8 cellular contexts compared by ENCODE assay signal in the genomic region with DNA sequence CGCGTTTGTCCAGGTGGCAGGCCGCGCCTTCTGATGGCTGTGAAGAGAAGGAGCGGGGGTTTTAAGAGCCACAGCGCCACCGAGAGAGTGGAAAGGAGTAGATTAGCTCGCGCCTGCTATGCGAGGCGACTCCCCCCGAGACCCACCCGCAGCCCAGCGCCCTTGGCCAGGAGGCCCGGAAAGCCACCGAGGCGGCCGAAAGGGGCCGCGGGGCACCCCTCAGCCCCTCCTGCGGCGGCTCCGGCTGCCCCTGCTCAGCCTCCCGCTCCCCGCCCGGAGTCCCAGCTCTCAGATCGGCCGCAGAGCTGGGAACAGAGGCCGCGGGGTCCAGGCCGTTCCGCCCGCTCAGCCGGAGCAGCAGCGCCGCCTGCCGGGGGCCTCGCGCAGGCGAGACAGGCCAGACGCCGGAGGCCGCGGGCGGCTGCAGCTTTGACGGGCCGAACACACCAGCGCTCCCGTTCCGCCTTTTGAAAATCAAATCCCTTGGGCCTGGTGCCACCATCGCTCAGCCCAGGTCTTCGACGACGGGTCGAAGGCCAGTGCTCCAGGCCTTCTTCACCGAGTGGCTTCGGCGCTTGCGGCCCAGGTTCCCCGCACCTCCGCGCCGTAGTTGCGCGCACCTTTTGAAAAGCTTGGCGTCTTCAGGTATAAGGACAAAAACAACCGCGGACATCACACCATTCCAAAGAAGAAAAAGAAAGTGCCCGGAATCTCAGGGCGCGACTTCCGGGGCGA. TPM values are rescaled to one million over a fixed set of nuclear protein-coding genes. Genes with fewer than 3 reads are reported as not detected.
DNase-seq lines count a peak whose midpoint lies in the region; ATAC-seq, FAIRE-seq and TF ChIP-seq lines count a peak whose summit lies in the region.

No MANE protein-coding gene starts in this region.

- TF ChIP-seq EP300 in A549 (IDR thresholded peaks at IDR 0.05) = no peak
- 0 out of 3 replicates have a peak, but pooled peaks of 1 of the 2 experiments have one; percentile 64 for TF ChIP-seq EP300 in H1 (IDR thresholded peaks at IDR 0.05; ENCODE audit: borderline replicate concordance in 1 of 2, low read depth in 2 of 2, low read length in 2 of 2)

- no peak overlapping the region; the same call in 1 of the 2 replicates for H3K18ac ChIP-seq in H1 (ENCODE audit: extremely low read depth, low read length)

- H2BK5ac ChIP-seq in H1 (ENCODE audit: low read depth, low read length) = no peak overlapping the region

- no peak overlapping the region for H2AK5ac ChIP-seq in H1 (ENCODE audit: low read depth, low read length)

- POLR2A ChIA-PET in A549 (lab: Yijun Ruan, JAX) = interaction anchor here (0.5 to 2.0 kb wide), 12 partner anchors 15 to 971 kb away, joined by 3 to 19 read pairs (median 3); a partner anchor contains a TSS
- POLR2A ChIA-PET in H1 (lab: Charles Lee; ENCODE audit: partially characterized antibody) = interaction anchor here (0.8 to 1.5 kb wide), 5 partner anchors 11 to 333 kb away, joined by 3 to 6 read pairs (median 3); a partner anchor contains a TSS

- no peak for TF ChIP-seq POLR2A in A549 (IDR thresholded peaks at IDR 0.05; ENCODE audit: low read length)
- TF ChIP-seq POLR2A in GM18505 (IDR thresholded peaks at IDR 0.05; ENCODE audit: borderline replicate concordance, extremely low read depth, insufficient read depth, insufficient read length) = no peak
- no peak for TF ChIP-seq POLR2A in H1 (IDR thresholded peaks at IDR 0.05; ENCODE audit: control extremely low read depth in 1 of 2, low read depth in 2 of 2, low read length in 2 of 2)

- no peak overlapping the region for H3K4ac ChIP-seq in H1 (replicated peaks; ENCODE audit: insufficient read length, low read depth, low read length)

- no peak overlapping the region for H2BK120ac ChIP-seq in H1 (replicated peaks; ENCODE audit: low read depth, low read length)

- no peak overlapping the region for H4K5ac ChIP-seq in H1 (ENCODE audit: insufficient read length, low read depth, low read length)

- H3K27ac ChIP-seq in A549 = peak overlapping the region; percentile 92 to 99
- no peak overlapping the region for H3K27ac ChIP-seq in H1 (ENCODE audit: low read depth, low read length)

- no peak overlapping the region for H3K14ac ChIP-seq in H1 (ENCODE audit: insufficient read length)

- ATAC-seq in A549 = peak; percentile 94 to 98
- ATAC-seq in GM18505 (IDR thresholded peaks at IDR 0.05; ENCODE audit: unreplicated experiment) = peak; percentile 92
- peak; percentile 87 for ATAC-seq in HG02973 (IDR thresholded peaks at IDR 0.05; ENCODE audit: unreplicated experiment)

- H2AFZ ChIP-seq in H1 (ENCODE audit: low read length) = no peak overlapping the region

- H3K4me3 ChIP-seq in A549 (peak overlapping the region; percentile 60), H1 (ENCODE audit: extremely low read depth in 1 of 4, insufficient read depth in 2 of 4, low read depth in 3 of 4, low read length in 4 of 4) (peak overlapping the region; percentile 5 to 61 (median 42))

- H2BK12ac ChIP-seq in H1 (ENCODE audit: low read depth, low read length) = no peak overlapping the region

- no peak overlapping the region for H2BK20ac ChIP-seq in H1 (ENCODE audit: low read length)

- H3K56ac ChIP-seq in H1 (replicated peaks; ENCODE audit: insufficient read length, low read depth, low read length) = no peak overlapping the region

- H3K36me3 ChIP-seq in H1 (ENCODE audit: control insufficient read depth in 2 of 4, insufficient read depth in 4 of 4, low read length in 3 of 4) = no peaks in the 10 kb centered on the region; a peak in 1 of 8 replicates

- FAIRE-seq in A549 (lab: Jason Lieb, UNC) (no peak), H1 (lab: Jason Lieb, UNC) (no peak)

- peaks cover 6 to 11% of the 10 kb centered on the region in 2 experiments for H4K20me1 ChIP-seq in H1 (replicated peaks in 1 of 2; ENCODE audit: control insufficient read depth in 1 of 2, insufficient read depth in 2 of 2, low read length in 2 of 2)

- WGBS in A549 (ENCODE audit: missing lambda C conversion rate) = 0% methylated on average over 27 of the region's 73 CpGs
- WGBS in H1 (ENCODE audit: extremely low coverage in 1 of 2, insufficient coverage in 1 of 2, insufficient read length in 1 of 2, insufficient replicate concordance in 2 of 2, low coverage in 1 of 2, low lambda C conversion rate in 2 of 2, missing lambda C conversion rate in 1 of 2), 2 experiments = 1% methylated on average over 53 of the region's 73 CpGs; no CpG with 5 or more reads in 1 of the 2 experiments

- H3K4me1 ChIP-seq in A549 (0 out of 3 replicates have a peak, but pooled peaks cover 2% of the 10 kb centered on the region), H1 (replicated peaks in 1 of 4; ENCODE audit: control insufficient read depth in 3 of 4, insufficient read depth in 4 of 4, low read length in 3 of 4) (peaks cover 0 to 5% (median 3%) of the 10 kb centered on the region in 4 experiments; a peak in 4 of 7 replicates)

- peak; percentile 76 for TF ChIP-seq CTCF in A549 (IDR thresholded peaks at IDR 0.05)
- peak; percentile 90 to 97 (median 93) for TF ChIP-seq CTCF in H1 (IDR thresholded peaks at IDR 0.05; ENCODE audit: control extremely low read depth in 1 of 3, insufficient read depth in 1 of 3, low read depth in 1 of 3, low read length in 3 of 3)

- H3K23ac ChIP-seq in H1 (ENCODE audit: insufficient read length) = no peak overlapping the region

- H3K9me3 ChIP-seq in A549 (no peaks in the 10 kb centered on the region), H1 (ENCODE audit: insufficient read depth in 2 of 2, low read depth in 1 of 2, low read length in 1 of 2) (no peaks in the 10 kb centered on the region; a peak in 1 of 4 replicates)

- no peaks in the 10 kb centered on the region for H3K79me1 ChIP-seq in H1 (ENCODE audit: low read depth, low read length)

- peaks cover 1% of the 10 kb centered on the region; the same call in 1 of the 2 replicates for H3K23me2 ChIP-seq in H1 (ENCODE audit: low read depth, low read length)

- TF ChIP-seq RAD21 in A549 (conservative IDR thresholded peaks at IDR 0.05 in 1 of 2, IDR thresholded peaks at IDR 0.05 in 1 of 2) (peak; percentile 44 to 76), H1 (IDR thresholded peaks at IDR 0.05 in 1 of 2, conservative IDR thresholded peaks at IDR 0.05 in 1 of 2; ENCODE audit: low read depth in 2 of 2, low read length in 2 of 2) (peak; percentile 91 to 93)

- H3K4me2 ChIP-seq in A549 (peak overlapping the region; percentile 81), H1 (ENCODE audit: insufficient read depth in 1 of 2, low read depth in 2 of 2, low read length in 2 of 2) (peak overlapping the region; percentile 2 to 88)

- no peak overlapping the region for H4K91ac ChIP-seq in H1 (replicated peaks; ENCODE audit: insufficient read length, low read length)

- DNase-seq in A549 (ENCODE audit: low read depth in 1 of 2, low spot score in 1 of 2) = peak; percentile 57 to 82
- peak; percentile 3 for DNase-seq in NCI-H2227 treated with DMSO at 0.1 percent for 48 hours (lab: John Stamatoyannopoulos, UW)
- peak; percentile 74 to 78 for DNase-seq in activated CD4-positive, alpha-beta T cell treated with anti-CD3 and anti-CD28 coated beads, Interleukin-2, amount 50 U/mL, for 48 hours
- DNase-seq in H1 (ENCODE audit: low read depth in 1 of 2, low spot score in 2 of 2) = peak in 1 of 2 experiments; percentile 95
- DNase-seq in midbrain (lab: John Stamatoyannopoulos, UW) = peak; percentile 44
- peak; percentile 59 to 73 for DNase-seq in stimulated activated CD8-positive, alpha-beta memory T cell treated with anti-CD3 and anti-CD28 coated beads, Interleukin-2, amount 100 ng/mL, for 48 hours (ENCODE audit: low read depth in 2 of 2)

- CTCF ChIA-PET in A549 (lab: Yijun Ruan, JAX) = interaction anchor here (0.7 to 6.9 kb wide), 55 partner anchors 8 to 987 kb away, joined by 3 to 132 read pairs (median 5); a partner anchor contains a TSS
- CTCF ChIA-PET in H1 (lab: Charles Lee; ENCODE audit: partially characterized antibody) = interaction anchor here (0.5 to 8.6 kb wide), 47 partner anchors 9 to 952 kb away, joined by 3 to 150 read pairs (median 5); a partner anchor contains a TSS

- no peak overlapping the region for H3K9ac ChIP-seq in H1 (replicated peaks in 1 of 4; ENCODE audit: extremely low read depth in 1 of 4, low read depth in 3 of 4, low read length in 3 of 4)

- no peaks in the 10 kb centered on the region for H3K79me2 ChIP-seq in H1 (ENCODE audit: control insufficient read depth in 1 of 2, insufficient read depth in 2 of 2, low read length in 2 of 2)

- H3K27me3 ChIP-seq in H1 (replicated peaks in 1 of 4; ENCODE audit: control insufficient read depth in 3 of 4, extremely low read depth in 1 of 4, insufficient read depth in 3 of 4, low read length in 3 of 4) = peaks cover 56 to 86% (median 73%) of the 10 kb centered on the region in 4 experiments

- no peak overlapping the region for H2BK15ac ChIP-seq in H1 (ENCODE audit: low read length)

- H4K8ac ChIP-seq in H1 (ENCODE audit: extremely low read depth, insufficient read depth, low read length) = peak overlapping the region; percentile 68; the same call in 1 of the 2 replicates

RNA-seq across cellular contexts. Expression of a gene that starts 15.3 kb away (rescaled TPM):
- 0.14 and 0.17 TPM in 2 replicates for polyA plus RNA-seq in A549 (2011; rRNA removed)
- polyA plus RNA-seq in A549 (2012; cell fraction: cytosol; rRNA removed) = 0.75 and 0.87 TPM in 2 replicates
- 0.78 and 1.0 TPM in 2 replicates for polyA plus RNA-seq in A549 (2012; cell fraction: nucleus; rRNA removed)
- 0.19 to 0.34 TPM (median 0.20 TPM) in 3 replicates for polyA plus RNA-seq in A549 (2017; fragmentation: RNase III; extraction: RNeasy Plus Mini Kit Qiagen cat#74134 plus additional on column Dnase treatment)
- polyA minus RNA-seq in A549 (2011; rRNA and poly(A)+ RNA removed) = 0.29 TPM in 1 of 2 replicates, not detected in the other
- 0.09 TPM in 1 of 2 replicates, not detected in the other for total RNA-seq in H1 (2021; fragmentation: NEBNext Ultra II Directional; extraction: Animal tissue kit (Norgen Biotek cat#: 25700))
- not detected in 2 replicates for polyA plus RNA-seq in H1 (2011; rRNA removed)
- not detected for polyA plus RNA-seq in H1 (2011; cell fraction: cytosol; rRNA removed)
- 0.03 TPM for polyA plus RNA-seq in H1 (2011; cell fraction: nucleus; rRNA removed)
- 0.04 to 0.08 TPM (median 0.05 TPM) in 3 of 4 replicates, not detected in the other for polyA plus RNA-seq in H1 (2012, experiment 1 of 2)
- 0.13 TPM for polyA plus RNA-seq in H1 (2012, experiment 2 of 2)
- polyA plus RNA-seq in H1 (2013, experiment 1 of 2) = 0.06 TPM
- polyA plus RNA-seq in H1 (2013, experiment 2 of 2) = 0.17 TPM
- polyA minus RNA-seq in H1 (2011; rRNA and poly(A)+ RNA removed) = 0.06 TPM in 1 of 2 replicates, not detected in the other
- not detected for polyA minus RNA-seq in H1 (2011; cell fraction: cytosol; rRNA and poly(A)+ RNA removed)
- not detected for polyA minus RNA-seq in H1 (2011; cell fraction: nucleus; rRNA and poly(A)+ RNA removed)

RNA-seq across cellular contexts. Expression of a gene that starts 34.0 kb away (rescaled TPM):
- polyA plus RNA-seq in A549 (2011; rRNA removed) = 0.04 and 0.06 TPM in 2 replicates
- polyA plus RNA-seq in A549 (2012; cell fraction: cytosol; rRNA removed) = 0.08 and 0.09 TPM in 2 replicates
- polyA plus RNA-seq in A549 (2012; cell fraction: nucleus; rRNA removed) = 0.14 and 0.15 TPM in 2 replicates
- 0.03 to 0.05 TPM (median 0.04 TPM) in 3 replicates for polyA plus RNA-seq in A549 (2017; fragmentation: RNase III; extraction: RNeasy Plus Mini Kit Qiagen cat#74134 plus additional on column Dnase treatment)
- not detected in 2 replicates for polyA minus RNA-seq in A549 (2011; rRNA and poly(A)+ RNA removed)
- not detected in 2 replicates for total RNA-seq in H1 (2021; fragmentation: NEBNext Ultra II Directional; extraction: Animal tissue kit (Norgen Biotek cat#: 25700))
- polyA plus RNA-seq in H1 (2011; rRNA removed) = not detected in 2 replicates
- not detected for polyA plus RNA-seq in H1 (2011; cell fraction: cytosol; rRNA removed)
- polyA plus RNA-seq in H1 (2011; cell fraction: nucleus; rRNA removed) = not detected
- polyA plus RNA-seq in H1 (2012, experiment 1 of 2) = not detected in 4 replicates
- not detected for polyA plus RNA-seq in H1 (2012, experiment 2 of 2)
- polyA plus RNA-seq in H1 (2013, experiment 1 of 2) = not detected
- not detected for polyA plus RNA-seq in H1 (2013, experiment 2 of 2)
- not detected in 2 replicates for polyA minus RNA-seq in H1 (2011; rRNA and poly(A)+ RNA removed)
- not detected for polyA minus RNA-seq in H1 (2011; cell fraction: cytosol; rRNA and poly(A)+ RNA removed)
- not detected for polyA minus RNA-seq in H1 (2011; cell fraction: nucleus; rRNA and poly(A)+ RNA removed)

RNA-seq across cellular contexts. Expression of a gene that starts 34.7 kb away (rescaled TPM):
- polyA plus RNA-seq in A549 (2011; rRNA removed) (not detected in 2 replicates), A549 (2017; fragmentation: RNase III; extraction: RNeasy Plus Mini Kit Qiagen cat#74134 plus additional on column Dnase treatment) (not detected in 3 replicates), H1 (2011; rRNA removed) (not detected in 2 replicates)
- polyA plus RNA-seq in A549 (2012; cell fraction: cytosol; rRNA removed) = not detected in 2 replicates
- not detected in 2 replicates for polyA plus RNA-seq in A549 (2012; cell fraction: nucleus; rRNA removed)
- polyA minus RNA-seq in A549 (2011; rRNA and poly(A)+ RNA removed) = 0.25 TPM in 1 of 2 replicates, not detected in the other
- total RNA-seq in H1 (2021; fragmentation: NEBNext Ultra II Directional; extraction: Animal tissue kit (Norgen Biotek cat#: 25700)) = not detected in 2 replicates
- not detected for polyA plus RNA-seq in H1 (2011; cell fraction: cytosol; rRNA removed)
- not detected for polyA plus RNA-seq in H1 (2011; cell fraction: nucleus; rRNA removed)
- polyA plus RNA-seq in H1 (2012, experiment 1 of 2) = not detected in 4 replicates
- not detected for polyA plus RNA-seq in H1 (2012, experiment 2 of 2)
- polyA plus RNA-seq in H1 (2013, experiment 1 of 2) = not detected
- not detected for polyA plus RNA-seq in H1 (2013, experiment 2 of 2)
- not detected in 2 replicates for polyA minus RNA-seq in H1 (2011; rRNA and poly(A)+ RNA removed)
- polyA minus RNA-seq in H1 (2011; cell fraction: cytosol; rRNA and poly(A)+ RNA removed) = not detected
- not detected for polyA minus RNA-seq in H1 (2011; cell fraction: nucleus; rRNA and poly(A)+ RNA removed)
